In the genomic region with DNA sequence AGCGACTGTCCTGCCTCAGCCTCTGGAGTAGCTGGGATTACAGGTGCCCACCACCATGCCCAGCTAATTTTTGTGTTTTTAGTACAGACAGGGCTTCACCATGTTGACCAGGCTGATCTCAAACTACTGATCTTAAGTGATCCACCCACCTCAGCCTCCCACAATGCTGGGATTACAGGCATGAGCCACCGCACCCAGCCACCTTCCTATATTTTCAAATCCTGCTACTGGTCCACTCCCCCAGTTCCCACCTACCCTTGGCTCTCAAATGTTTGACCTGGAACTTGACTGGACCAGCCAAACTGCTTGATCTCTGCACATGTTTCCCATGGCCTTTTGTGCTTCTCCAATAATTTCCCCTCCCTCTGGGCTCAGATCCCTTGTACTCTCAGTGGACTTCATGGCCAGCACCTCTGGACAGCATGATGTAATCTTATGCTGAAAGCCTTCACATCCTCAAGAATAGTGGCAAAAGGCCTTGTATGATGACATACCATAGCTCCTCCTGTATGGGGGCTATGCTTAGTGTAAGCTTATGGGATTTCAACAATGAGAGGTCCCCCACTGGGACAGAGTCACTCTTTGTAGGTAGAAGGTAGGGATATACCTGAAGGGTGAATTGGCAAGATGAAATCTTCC, we compare ENCODE assay signal across 27 cellular contexts. TPM values are rescaled to one million over a fixed set of nuclear protein-coding genes. Genes with fewer than 3 reads are reported as not detected.
DNase-seq lines count a peak whose midpoint lies in the region; ATAC-seq and TF ChIP-seq lines count a peak whose summit lies in the region.
"Had no signal": no experiment of that assay in that cellular context is flagged by ENCODE, and none has a peak within 500 bp of the region (broad histone marks: within the 10 kb centered on the region; RNA-seq: fewer than 3 reads in every experiment).

No MANE protein-coding gene starts in this region.

- H3K4me3 ChIP-seq in left ventricle myocardium inferior: no peak overlapping the region
- no peak overlapping the region for H3K4me3 ChIP-seq in esophagus muscularis mucosa
- H3K4me3 ChIP-seq in neuronal stem cell (ENCODE audit: low read length in 2 of 2): no peak overlapping the region
- H3K4me3 ChIP-seq: BLaER1, GM23248, PC-9 had no signal

- intact Hi-C loops in left ventricle myocardium inferior (cut with micrococcal nuclease): no loop called here
- intact Hi-C loops in cardiac septum (cut with DNase I): no loop called here
- intact Hi-C loops in esophagus muscularis mucosa (cut with DNase I): no loop called here

- H2BK15ac ChIP-seq in neuronal stem cell (ENCODE audit: low read length): no peak overlapping the region

- H3K18ac ChIP-seq in neuronal stem cell (ENCODE audit: low read length): no peak overlapping the region

- 85% methylated on average over 2 of the region's 2 CpGs for WGBS in esophagus muscularis mucosa
- WGBS in neuronal stem cell (ENCODE audit: extremely low coverage in 2 of 2, insufficient read length in 2 of 2, insufficient replicate concordance in 1 of 2), 2 donors: no CpG with 5 or more reads among the region's 2 CpGs

- in situ Hi-C loops in G401 (cut with HindIII; ENCODE audit: low sequenced_read_pairs): no loop called here

- no peak for TF ChIP-seq EP300 in esophagus muscularis mucosa (IDR thresholded peaks at IDR 0.05)

- no peaks in the 10 kb centered on the region for H3K36me3 ChIP-seq in left ventricle myocardium inferior
- no peaks in the 10 kb centered on the region for H3K36me3 ChIP-seq in esophagus muscularis mucosa
- H3K36me3 ChIP-seq in neuronal stem cell (replicated peaks in 1 of 2; ENCODE audit: control insufficient read depth in 2 of 2, insufficient read depth in 2 of 2, low read length in 2 of 2): no peaks in the 10 kb centered on the region
- H3K36me3 ChIP-seq: BLaER1 had no signal

- no peak overlapping the region for H4K91ac ChIP-seq in neuronal stem cell (ENCODE audit: low read depth, low read length, poor library complexity)

- ATAC-seq in T-helper 17 cell (no peak), HG03108 (IDR thresholded peaks at IDR 0.05; ENCODE audit: unreplicated experiment) (no peak)
- no peak for ATAC-seq in stimulated activated effector memory CD8-positive, alpha-beta T cell treated with anti-CD3 and anti-CD28 coated beads, Interleukin-12 subunit alpha, Interleukin-12 subunit beta, amount 100 ng/mL, for 72 hours

- H3K79me1 ChIP-seq in neuronal stem cell (ENCODE audit: low read depth, low read length): no peaks in the 10 kb centered on the region

- no peak overlapping the region for H3K4ac ChIP-seq in neuronal stem cell (ENCODE audit: low read length)

- H2BK5ac ChIP-seq in neuronal stem cell (ENCODE audit: low read length): no peak overlapping the region

- no peak overlapping the region for H3K4me3 Mint-ChIP-seq in T-helper 17 cell
- no peak overlapping the region for H3K4me3 Mint-ChIP-seq in stimulated activated effector memory CD8-positive, alpha-beta T cell treated with anti-CD3 and anti-CD28 coated beads, Interleukin-12 subunit alpha, Interleukin-12 subunit beta, amount 100 ng/mL, for 72 hours

- no peak overlapping the region for H2AFZ ChIP-seq in neuronal stem cell (ENCODE audit: low read length)
- H2AFZ ChIP-seq: GM23248, PC-9 had no signal

- H3K27me3 Mint-ChIP-seq in T-helper 17 cell: peaks cover 55% of the 10 kb centered on the region

- H4K8ac ChIP-seq in neuronal stem cell (ENCODE audit: low read depth, low read length): no peak overlapping the region

- TF ChIP-seq POLR2A in esophagus muscularis mucosa (IDR thresholded peaks at IDR 0.05; ENCODE audit: low read depth): no peak

- H3K27me3 ChIP-seq in left ventricle myocardium inferior (ENCODE audit: low read depth) (peaks cover 96% of the 10 kb centered on the region), esophagus muscularis mucosa (peaks cover 0 to 71% (median 24%) of the 10 kb centered on the region in 4 donors), neuronal stem cell (ENCODE audit: control insufficient read depth in 3 of 3, insufficient read depth in 3 of 3, low read depth in 1 of 3, low read length in 3 of 3) (peaks cover 0 to 21% (median 8%) of the 10 kb centered on the region in 3 experiments)

- H3K27ac ChIP-seq in left ventricle myocardium inferior (replicated peaks): peak overlapping the region; percentile 57
- H3K27ac ChIP-seq in esophagus muscularis mucosa (replicated peaks in 1 of 4): no peak overlapping the region
- H3K27ac ChIP-seq in neuronal stem cell (replicated peaks; ENCODE audit: low read length): no peak overlapping the region
- H3K27ac ChIP-seq: BLaER1, GM23248, KMS-11, PC-9 had no signal

- peaks cover 14% of the 10 kb centered on the region for H3K4me1 Mint-ChIP-seq in T-helper 17 cell
- H3K4me1 Mint-ChIP-seq in stimulated activated effector memory CD8-positive, alpha-beta T cell treated with anti-CD3 and anti-CD28 coated beads, Interleukin-12 subunit alpha, Interleukin-12 subunit beta, amount 100 ng/mL, for 72 hours: peaks cover 19% of the 10 kb centered on the region

- TF ChIP-seq CTCF in left ventricle myocardium inferior (IDR thresholded peaks at IDR 0.05; ENCODE audit: borderline replicate concordance) (no peak), esophagus muscularis mucosa (IDR thresholded peaks at IDR 0.05) (no peak)

- H3K27ac Mint-ChIP-seq in T-helper 17 cell: peak overlapping the region; percentile 24
- H3K27ac Mint-ChIP-seq in stimulated activated effector memory CD8-positive, alpha-beta T cell treated with anti-CD3 and anti-CD28 coated beads, Interleukin-12 subunit alpha, Interleukin-12 subunit beta, amount 100 ng/mL, for 72 hours: peak overlapping the region; percentile 2

- H2BK120ac ChIP-seq in neuronal stem cell (ENCODE audit: low read depth, low read length): no peak overlapping the region

- no peak overlapping the region for H2AK5ac ChIP-seq in neuronal stem cell (ENCODE audit: low read depth, low read length)

- H3K9me3 ChIP-seq in left ventricle myocardium inferior (replicated peaks) (no peaks in the 10 kb centered on the region), T-helper 17 cell (ENCODE audit: control insufficient read depth, low read length, poor library complexity, severe bottlenecking) (no peaks in the 10 kb centered on the region), esophagus muscularis mucosa (no peaks in the 10 kb centered on the region), neuronal stem cell (replicated peaks in 1 of 2; ENCODE audit: control insufficient read depth in 2 of 2, insufficient read depth in 1 of 2, low read depth in 1 of 2, low read length in 2 of 2) (no peaks in the 10 kb centered on the region)
- H3K9me3 ChIP-seq: BLaER1 had no signal

- DNase-seq in left ventricle myocardium inferior (no peak), cardiac septum (ENCODE audit: low spot score) (no peak), T-helper 17 cell (no peak), esophagus muscularis mucosa (ENCODE audit: extremely low spot score) (peak; percentile 14), neuronal stem cell (ENCODE audit: low spot score) (no peak), G401 (ENCODE audit: low spot score) (no peak)
- no peak for DNase-seq in stimulated activated effector memory CD8-positive, alpha-beta T cell treated with anti-CD3 and anti-CD28 coated beads, Interleukin-12 subunit alpha, Interleukin-12 subunit beta, amount 100 ng/mL, for 72 hours (ENCODE audit: low spot score in 2 of 2)
- DNase-seq: CD4-positive, CD25-positive, alpha-beta regulatory T cell; DMS53; GM23248; H7; IMR-90; MM.1S; NCI-H2029; NCI-H446 treated with DMSO at 0.1 percent for 48 hours; NCI-H526; NCI-H82; NK-92 treated with Interleukin-12 subunit alpha and Interleukin-12 subunit beta, amount 100 ng/mL, for 24 hours; PC-9; SHP77 had no signal

- no peak overlapping the region for H3K23ac ChIP-seq in neuronal stem cell (ENCODE audit: low read depth, low read length, poor library complexity)

- peaks cover 11% of the 10 kb centered on the region for H3K36me3 Mint-ChIP-seq in T-helper 17 cell (ENCODE audit: low read depth)
- no peaks in the 10 kb centered on the region for H3K36me3 Mint-ChIP-seq in stimulated activated effector memory CD8-positive, alpha-beta T cell treated with anti-CD3 and anti-CD28 coated beads, Interleukin-12 subunit alpha, Interleukin-12 subunit beta, amount 100 ng/mL, for 72 hours
- H3K36me3 Mint-ChIP-seq: CD4-positive, CD25-positive, alpha-beta regulatory T cell had no signal

- no peak overlapping the region for H2BK12ac ChIP-seq in neuronal stem cell (ENCODE audit: low read length)

- H3K9ac ChIP-seq in neuronal stem cell (ENCODE audit: low read depth, low read length, poor library complexity): no peak overlapping the region
- H3K9ac ChIP-seq: BLaER1, GM23248, KMS-11 had no signal

- peaks cover 25% of the 10 kb centered on the region for H3K4me1 ChIP-seq in left ventricle myocardium inferior
- H3K4me1 ChIP-seq in esophagus muscularis mucosa: peaks cover 22 to 28% (median 25%) of the 10 kb centered on the region in 4 donors
- H3K4me1 ChIP-seq in neuronal stem cell (ENCODE audit: control insufficient read depth in 2 of 2, insufficient read depth in 1 of 2, low read depth in 1 of 2, low read length in 2 of 2): peaks cover 14 to 26% of the 10 kb centered on the region in 2 donors

- H3K14ac ChIP-seq in neuronal stem cell (ENCODE audit: low read length): no peak overlapping the region

- no peaks in the 10 kb centered on the region for H3K9me3 Mint-ChIP-seq in stimulated activated effector memory CD8-positive, alpha-beta T cell treated with anti-CD3 and anti-CD28 coated beads, Interleukin-12 subunit alpha, Interleukin-12 subunit beta, amount 100 ng/mL, for 72 hours
- H3K9me3 Mint-ChIP-seq: CD4-positive, CD25-positive, alpha-beta regulatory T cell had no signal

- H3K4me2 ChIP-seq in neuronal stem cell (ENCODE audit: insufficient read depth, low read length, poor library complexity, severe bottlenecking): no peak overlapping the region
- H3K4me2 ChIP-seq: BLaER1, KMS-11, PC-9 had no signal

RNA-seq across cellular contexts. Expression of a gene that starts 2.5 kb away (rescaled TPM):
- total RNA-seq in left ventricle myocardium inferior: 1.0 TPM
- total RNA-seq in cardiac septum: 0.67 TPM
- 1 to 10 TPM; 7.5 to 8.6 TPM for total RNA-seq in T-helper 17 cell
- 1 to 10 TPM in 3 of 4 donors, under 1 TPM in 1; 0.66 to 2.5 (median 1.7) TPM for total RNA-seq in esophagus muscularis mucosa
- polyA plus RNA-seq in neuronal stem cell (2013, experiment 1 of 2): 3.2 TPM
- 3.0 TPM for polyA plus RNA-seq in neuronal stem cell (2013, experiment 2 of 2)
- 0.03 and 0.06 TPM in 2 replicates for total RNA-seq in G401 (2014; rRNA removed; shearing (Covaris generic))
- total RNA-seq: A172, PC-9 had no signal

RNA-seq across cellular contexts. Expression of a gene that starts 22.1 kb away (rescaled TPM):
- total RNA-seq in left ventricle myocardium inferior: not detected
- total RNA-seq in cardiac septum: not detected
- total RNA-seq in T-helper 17 cell: not detected
- not detected for total RNA-seq in esophagus muscularis mucosa
- polyA plus RNA-seq in neuronal stem cell (2013, experiment 1 of 2): not detected
- not detected for polyA plus RNA-seq in neuronal stem cell (2013, experiment 2 of 2)
- total RNA-seq in G401 (2014; rRNA removed; shearing (Covaris generic)): not detected in 2 replicates
- total RNA-seq: A172; CD4-positive, CD25-positive, alpha-beta regulatory T cell; Daoy; GM23248; H7; IMR-90; PC-9; RPMI7951; SK-MEL-5 had no signal
- polyA plus RNA-seq: GM23248, IMR-90 had no signal

RNA-seq across cellular contexts. Expression of a gene that starts 23.7 kb away (rescaled TPM):
- total RNA-seq in left ventricle myocardium inferior (80.3 TPM), cardiac septum (69.4 TPM), T-helper 17 cell (10 to 100 TPM; 39.0 to 59.6 TPM), esophagus muscularis mucosa (10 to 100 TPM; 32.1 to 40.9 (median 36.2) TPM)
- 6.1 TPM for polyA plus RNA-seq in neuronal stem cell (2013, experiment 1 of 2)
- polyA plus RNA-seq in neuronal stem cell (2013, experiment 2 of 2): 6.7 TPM
- total RNA-seq in G401 (2014; rRNA removed; shearing (Covaris generic)): 10.4 and 11.0 TPM in 2 replicates
